In the genomic region with DNA sequence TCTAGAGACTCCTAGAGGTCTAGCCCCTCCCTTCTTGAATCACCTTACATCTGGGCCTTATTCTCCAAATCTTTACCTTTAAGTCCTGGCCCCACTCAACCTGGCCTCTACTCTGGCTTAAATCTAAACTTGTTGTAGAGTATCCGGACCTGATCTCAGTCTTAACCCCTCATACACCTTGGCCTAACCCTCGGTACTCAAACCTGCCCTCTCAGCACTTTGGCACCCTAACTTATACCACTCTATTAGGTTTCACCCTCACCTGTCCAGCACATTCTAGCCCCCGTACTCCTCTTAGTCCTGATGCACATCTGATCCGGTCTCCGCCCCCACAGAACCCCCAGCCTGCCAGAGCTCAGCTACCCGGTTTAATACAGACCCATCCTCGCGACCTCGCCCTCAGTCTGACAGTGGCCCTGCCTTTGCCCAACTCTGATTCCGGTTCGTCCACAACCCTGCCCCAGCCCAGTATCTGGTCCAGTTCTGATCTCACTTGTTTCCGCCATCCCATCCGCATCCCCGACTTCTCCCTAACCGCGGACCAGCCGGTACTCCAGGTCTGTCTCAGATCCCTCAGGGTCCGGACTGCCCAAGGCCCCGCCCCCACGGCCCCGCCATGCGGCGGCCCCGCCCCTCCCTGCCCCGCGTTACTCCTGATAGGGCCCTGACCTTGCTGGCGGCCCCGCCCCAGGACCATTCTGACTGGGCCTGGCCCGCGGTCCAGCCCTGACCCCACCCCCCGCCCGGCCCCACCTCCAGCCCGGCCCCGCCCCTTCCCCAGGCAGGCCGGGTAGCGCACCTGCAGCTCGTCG, we compare ENCODE assay signal across 8 cellular contexts. TPM values are rescaled to one million over a fixed set of nuclear protein-coding genes. Genes with fewer than 3 reads are reported as not detected.
A peak's percentile ranks its signal among the peaks of the same experiment; 100 is the strongest.
DNase-seq lines count a peak whose midpoint lies in the region; ATAC-seq and TF ChIP-seq lines count a peak whose summit lies in the region.

No MANE protein-coding gene starts in this region.

- TF ChIP-seq POLR2A in IMR-90 (IDR thresholded peaks at IDR 0.05; ENCODE audit: low read depth, low read length) (no peak), erythroblast (IDR thresholded peaks at IDR 0.05; ENCODE audit: low read length) (no peak)

- peak; percentile 72 to 89 (median 78) for DNase-seq in CD4-positive, CD25-positive, alpha-beta regulatory T cell
- DNase-seq in IMR-90: peak; percentile 80
- peak; percentile 90 for DNase-seq in PC-3
- DNase-seq in activated T-cell treated with anti-CD3 and anti-CD28 coated beads, Interleukin-2, amount 50 U/mL, for 24 hours: peak; percentile 84
- DNase-seq in erythroblast (lab: John Stamatoyannopoulos, UW): peak; percentile 88 to 91
- DNase-seq in mucosa of gallbladder (ENCODE audit: low spot score): peak; percentile 89
- DNase-seq in stimulated activated CD8-positive, alpha-beta memory T cell treated with anti-CD3 and anti-CD28 coated beads, Interleukin-2, amount 100 ng/mL, for 48 hours (ENCODE audit: low read depth in 2 of 2): peak; percentile 79 to 81

- peaks cover 21% of the 10 kb centered on the region for H4K20me1 ChIP-seq in IMR-90 (ENCODE audit: insufficient read depth, low read length)
- no peaks in the 10 kb centered on the region for H4K20me1 ChIP-seq in PC-3 (ENCODE audit: low read length)

- H3K79me1 ChIP-seq in IMR-90 (ENCODE audit: low read depth in 1 of 2, low read length in 2 of 2): peaks cover 8 to 53% of the 10 kb centered on the region in 2 experiments

- peak overlapping the region; percentile 99 for H3K4me2 ChIP-seq in IMR-90 (ENCODE audit: low read depth, low read length)
- H3K4me2 ChIP-seq in PC-3 (ENCODE audit: low read length): peak overlapping the region; percentile 99

- H3K27ac Mint-ChIP-seq in CD4-positive, CD25-positive, alpha-beta regulatory T cell: peak overlapping the region; percentile 48 to 93 (median 87)
- peak overlapping the region; percentile 79 for H3K27ac Mint-ChIP-seq in activated T-cell treated with anti-CD3 and anti-CD28 coated beads, Interleukin-2, amount 50 U/mL, for 24 hours

- peak; percentile 83 to 86 for ATAC-seq in CD4-positive, CD25-positive, alpha-beta regulatory T cell (ENCODE audit: low read depth in 2 of 2)
- ATAC-seq in GM21526 (IDR thresholded peaks at IDR 0.05; ENCODE audit: low FRiP score, unreplicated experiment) (peak; percentile 76), IMR-90 (ENCODE audit: low read depth) (peak; percentile 87), PC-3 (peak; percentile 85)

- peak overlapping the region; percentile 30 for H3K27ac ChIP-seq in CD4-positive, CD25-positive, alpha-beta regulatory T cell (ENCODE audit: insufficient read depth, low read length, poor library complexity, severe bottlenecking)
- peak overlapping the region; percentile 30; the same call in 1 of the 2 replicates for H3K27ac ChIP-seq in IMR-90 (ENCODE audit: insufficient read depth, low read length)
- H3K27ac ChIP-seq in PC-3 (ENCODE audit: low read length): no peak overlapping the region

- no peak overlapping the region for H2BK20ac ChIP-seq in IMR-90 (ENCODE audit: low read depth, low read length)

- H3K23ac ChIP-seq in IMR-90 (ENCODE audit: low read depth, low read length): peak overlapping the region; percentile 54; the same call in 1 of the 2 replicates

- peaks cover 10% of the 10 kb centered on the region for H3K27me3 ChIP-seq in CD4-positive, CD25-positive, alpha-beta regulatory T cell (ENCODE audit: control insufficient read depth, insufficient read depth, low read length)
- H3K27me3 ChIP-seq in IMR-90 (ENCODE audit: control insufficient read depth, insufficient read depth, low read length) (no peaks in the 10 kb centered on the region), PC-3 (ENCODE audit: low read length) (no peaks in the 10 kb centered on the region)

- H3K18ac ChIP-seq in IMR-90 (ENCODE audit: low read depth, low read length): no peak overlapping the region

- no peak overlapping the region for H2BK120ac ChIP-seq in IMR-90 (ENCODE audit: low read depth, low read length)

- H3K4me3 ChIP-seq in CD4-positive, CD25-positive, alpha-beta regulatory T cell (ENCODE audit: low read depth, low read length): peak overlapping the region; percentile 55
- H3K4me3 ChIP-seq in IMR-90 (ENCODE audit: insufficient read depth, low read depth, low read length) (peak overlapping the region; percentile 93), PC-3 (ENCODE audit: low read length) (peak overlapping the region; percentile 79)

- H2AFZ ChIP-seq in IMR-90 (replicated peaks; ENCODE audit: low read length, poor library complexity) (peak overlapping the region; percentile 93), PC-3 (ENCODE audit: low read length) (peak overlapping the region; percentile 91)

- peaks cover 6% of the 10 kb centered on the region for H3K36me3 ChIP-seq in CD4-positive, CD25-positive, alpha-beta regulatory T cell (ENCODE audit: control insufficient read depth, insufficient read depth, low read length)
- H3K36me3 ChIP-seq in IMR-90 (ENCODE audit: control insufficient read depth, insufficient read depth, low read length) (0 out of 2 replicates have a peak, but pooled peaks cover 3% of the 10 kb centered on the region), PC-3 (ENCODE audit: low read depth, low read length) (no peaks in the 10 kb centered on the region)

- no peaks in the 10 kb centered on the region for H3K9me3 ChIP-seq in CD4-positive, CD25-positive, alpha-beta regulatory T cell (ENCODE audit: control insufficient read depth in 2 of 2, low read length in 2 of 2)
- H3K9me3 ChIP-seq in IMR-90 (ENCODE audit: control insufficient read depth, insufficient read depth, low read length): no peaks in the 10 kb centered on the region
- H3K9me3 ChIP-seq in PC-3 (ENCODE audit: low read length): no peaks in the 10 kb centered on the region

- H3K9me1 ChIP-seq in IMR-90 (ENCODE audit: insufficient read depth, low read length): peaks cover 24% of the 10 kb centered on the region

- no peak overlapping the region for H4K5ac ChIP-seq in IMR-90 (ENCODE audit: low read depth, low read length)

- H3K36me3 Mint-ChIP-seq in CD4-positive, CD25-positive, alpha-beta regulatory T cell: no peaks in the 10 kb centered on the region
- H3K36me3 Mint-ChIP-seq in activated T-cell treated with anti-CD3 and anti-CD28 coated beads, Interleukin-2, amount 50 U/mL, for 24 hours (ENCODE audit: low read depth): peaks cover 4% of the 10 kb centered on the region

- no peak overlapping the region; the same call in 1 of the 2 replicates for H4K91ac ChIP-seq in IMR-90 (ENCODE audit: insufficient read depth, low read depth, low read length)

- dilution Hi-C loops in IMR-90 (cut with HindIII; ENCODE audit: low sequenced_read_pairs, unreplicated experiment): no loop called here

- no TSS peak for BruUV-seq in IMR-90 (replicated peaks; lab: Mats Ljungman, UMichigan)
- BruUV-seq in PC-3 (replicated peaks; lab: Mats Ljungman, UMichigan): TSS peak; percentile 41

- no peaks in the 10 kb centered on the region for H3K9me3 Mint-ChIP-seq in CD4-positive, CD25-positive, alpha-beta regulatory T cell
- H3K9me3 Mint-ChIP-seq in activated T-cell treated with anti-CD3 and anti-CD28 coated beads, Interleukin-2, amount 50 U/mL, for 24 hours: no peaks in the 10 kb centered on the region

- no peaks in the 10 kb centered on the region for H3F3A ChIP-seq in PC-3 (ENCODE audit: low read length, unreplicated experiment)

- H2AK9ac ChIP-seq in IMR-90 (replicated peaks; ENCODE audit: low read depth, low read length, poor library complexity): peak overlapping the region; percentile 70

- peaks cover 9 to 38% (median 25%) of the 10 kb centered on the region in 4 donors for H3K4me1 Mint-ChIP-seq in CD4-positive, CD25-positive, alpha-beta regulatory T cell
- peaks cover 28% of the 10 kb centered on the region for H3K4me1 Mint-ChIP-seq in activated T-cell treated with anti-CD3 and anti-CD28 coated beads, Interleukin-2, amount 50 U/mL, for 24 hours (ENCODE audit: low read depth)

- no peaks in the 10 kb centered on the region for H3K9me2 ChIP-seq in PC-3 (replicated peaks; ENCODE audit: low read length)

- TF ChIP-seq CTCF in IMR-90 (conservative IDR thresholded peaks at IDR 0.05; ENCODE audit: low read depth, low read length) (no peak), PC-3 (conservative IDR thresholded peaks at IDR 0.05; ENCODE audit: low read depth, low read length) (no peak)

- no peak for TF ChIP-seq RAD21 in IMR-90 (IDR thresholded peaks at IDR 0.05; ENCODE audit: low read length)

- H3K4ac ChIP-seq in IMR-90 (ENCODE audit: low read depth, low read length): peak overlapping the region; percentile 30

- H2BK15ac ChIP-seq in IMR-90 (ENCODE audit: low read depth, low read length): no peak overlapping the region

- in situ Hi-C loops in IMR-90 (cut with MboI; ENCODE audit: low sequenced_read_pairs): no loop called here

- no peak overlapping the region for H3K14ac ChIP-seq in IMR-90 (replicated peaks; ENCODE audit: low read depth, low read length)

- H3K9ac ChIP-seq in IMR-90 (ENCODE audit: low read depth, low read length) (peak overlapping the region; percentile 72), PC-3 (ENCODE audit: low read length) (no peak overlapping the region)

- H3K4me3 Mint-ChIP-seq in CD4-positive, CD25-positive, alpha-beta regulatory T cell: peak overlapping the region; percentile 88 to 94 (median 92)
- peak overlapping the region; percentile 83 for H3K4me3 Mint-ChIP-seq in activated T-cell treated with anti-CD3 and anti-CD28 coated beads, Interleukin-2, amount 50 U/mL, for 24 hours

- H2BK5ac ChIP-seq in IMR-90 (ENCODE audit: low read depth, low read length, poor library complexity, severe bottlenecking): no peak overlapping the region

- peak overlapping the region; percentile 43; the same call in 1 of the 2 replicates for H2AK5ac ChIP-seq in IMR-90 (ENCODE audit: low read depth, low read length)

- POLR2A ChIA-PET in IMR-90 (lab: Charles Lee; ENCODE audit: unreplicated experiment): interaction anchor here (0.6 to 1.3 kb wide), 2 partner anchors 81 to 155 kb away, joined by 3 to 4 read pairs; no protein-coding TSS in a partner anchor
- POLR2A ChIA-PET in PC-3 (lab: Charles Lee; ENCODE audit: unreplicated experiment): no interaction called here

- no peak overlapping the region for H4K8ac ChIP-seq in IMR-90 (ENCODE audit: low read depth in 2 of 2, low read length in 2 of 2)

- H3K56ac ChIP-seq in IMR-90 (ENCODE audit: extremely low read depth, insufficient read depth, low read length): no peak overlapping the region

- CTCF ChIA-PET in IMR-90 (lab: Yijun Ruan, JAX) (no interaction called here), PC-3 (lab: Charles Lee) (interaction anchor here (2.2 kb wide), 1 partner anchor 54 kb away, joined by 11 read pairs; no protein-coding TSS in a partner anchor)

- H3K27me3 Mint-ChIP-seq in CD4-positive, CD25-positive, alpha-beta regulatory T cell: peaks cover 21% of the 10 kb centered on the region
- peaks cover 5% of the 10 kb centered on the region for H3K27me3 Mint-ChIP-seq in activated T-cell treated with anti-CD3 and anti-CD28 coated beads, Interleukin-2, amount 50 U/mL, for 24 hours

- peaks cover 21% of the 10 kb centered on the region for H3K4me1 ChIP-seq in CD4-positive, CD25-positive, alpha-beta regulatory T cell (ENCODE audit: control insufficient read depth, insufficient read depth, low read length, poor library complexity, severe bottlenecking)
- H3K4me1 ChIP-seq in IMR-90 (ENCODE audit: control insufficient read depth, insufficient read depth, low read length) (peaks cover 9% of the 10 kb centered on the region), PC-3 (ENCODE audit: insufficient read depth, low read length) (peaks cover 21% of the 10 kb centered on the region)

- WGBS in IMR-90 (ENCODE audit: extremely low coverage in 2 of 2, insufficient read length in 1 of 2), 2 experiments: 15% methylated on average over 6 of the region's 38 CpGs; no CpG with 5 or more reads in 1 of the 2 experiments

- H3K79me2 ChIP-seq in PC-3 (ENCODE audit: low read length): no peaks in the 10 kb centered on the region

- intact Hi-C loops in IMR-90 (cut with micrococcal nuclease) (loop anchor here (1.0 to 5.0 kb wide), 2 partner anchors 77 to 292 kb away; partner anchors contain the start of gene ZSCAN20), PC-3 (cut with micrococcal nuclease) (no loop called here)

RNA-seq across cellular contexts. Expression of gene TRIM62, which starts 1.4 kb away (rescaled TPM):
- 29.1 TPM for total RNA-seq in CD4-positive, CD25-positive, alpha-beta regulatory T cell
- 1 to 10 TPM; 5.6 to 7.5 (median 6.2) TPM for polyA plus RNA-seq in CD4-positive, CD25-positive, alpha-beta regulatory T cell
- total RNA-seq in IMR-90 (2012; rRNA removed) (2.8 and 3.0 TPM in 2 replicates), PC-3 (2014; rRNA removed) (3.9 and 9.7 TPM in 2 replicates), mucosa of gallbladder (8.5 TPM)
- polyA plus RNA-seq in IMR-90 (2012; rRNA removed): 11.1 and 12.8 TPM in 2 replicates
- polyA plus RNA-seq in IMR-90 (2012; cell fraction: cytosol; rRNA removed): 4.8 and 18.3 TPM in 2 replicates
- polyA plus RNA-seq in IMR-90 (2012; cell fraction: nucleus; rRNA removed; ENCODE audit: low replicate concordance): 25.0 and 36.8 TPM in 2 replicates
